8 cellular contexts compared by ENCODE assay signal in genomic region chr1:12435639-12436344, GRCh38.
DNase-seq lines count a peak whose midpoint lies in the region; ATAC-seq and TF ChIP-seq lines count a peak whose summit lies in the region.

No MANE protein-coding gene starts in this region.

- in situ Hi-C loops in Panc1 (cut with HindIII; ENCODE audit: low pct_unique_long_range_greater_than_20kb, low sequenced_read_pairs), result no loop called here

- POLR2A ChIA-PET in Panc1 (lab: Charles Lee), result no interaction called here

- no peak for TF ChIP-seq CTCF in Panc1 (IDR thresholded peaks at IDR 0.05)
- no peak for TF ChIP-seq CTCF in esophagus muscularis mucosa (IDR thresholded peaks at IDR 0.05)

- H3K36me3 ChIP-seq in Panc1 (ENCODE audit: control insufficient read depth, insufficient read depth, low read length), result no peaks in the 10 kb centered on the region
- peaks cover 0 to 17% (median 6%) of the 10 kb centered on the region in 4 donors for H3K36me3 ChIP-seq in esophagus muscularis mucosa

- 85% methylated on average over 8 of the region's 8 CpGs for WGBS in esophagus muscularis mucosa

- DNase-seq in Panc1 (ENCODE audit: low read depth, low spot score) (no peak), esophagus muscularis mucosa (ENCODE audit: extremely low spot score) (no peak), dedifferentiated amniotic fluid mesenchymal stem cell (ENCODE audit: extremely low spot score) (no peak), kidney glomerular epithelial cell (lab: John Stamatoyannopoulos, UW) (no peak), iPS-NIHi7 (ENCODE audit: extremely low spot score) (no peak)
- peak; percentile 26 to 30 for DNase-seq in stimulated activated CD8-positive, alpha-beta memory T cell treated with anti-CD3 and anti-CD28 coated beads, Interleukin-15, amount 100 ng/mL, for 4 hours (ENCODE audit: low read depth in 2 of 2)

- BruUV-seq in Panc1 (replicated peaks; lab: Mats Ljungman, UMichigan), result no TSS peak

- H3K27ac ChIP-seq in Panc1 (ENCODE audit: low read length) (peak overlapping the region; percentile 58; the same call in 1 of the 2 replicates), esophagus muscularis mucosa (replicated peaks in 1 of 4) (peak overlapping the region; percentile 78 to 83 (median 82))

- ATAC-seq in GM18502 (IDR thresholded peaks at IDR 0.05; ENCODE audit: poor library complexity, unreplicated experiment), result peak; percentile 67
- peak; percentile 65 for ATAC-seq in HG02588 (IDR thresholded peaks at IDR 0.05; ENCODE audit: unreplicated experiment)
- ATAC-seq in Panc1, result no peak

- no peak for TF ChIP-seq EP300 in esophagus muscularis mucosa (IDR thresholded peaks at IDR 0.05)

- H3K4me1 ChIP-seq in Panc1 (ENCODE audit: control insufficient read depth, insufficient read depth, low read length) (peaks cover 32% of the 10 kb centered on the region), esophagus muscularis mucosa (peaks cover 63 to 86% (median 77%) of the 10 kb centered on the region in 4 donors)

- intact Hi-C loops in Panc1 (cut with micrococcal nuclease; ENCODE audit: unreplicated experiment) (no loop called here), esophagus muscularis mucosa (cut with DNase I) (no loop called here)

- no peak for TF ChIP-seq POLR2A in esophagus muscularis mucosa (IDR thresholded peaks at IDR 0.05; ENCODE audit: low read depth)

- CTCF ChIA-PET in Panc1 (lab: Charles Lee), result no interaction called here

- H3K27me3 ChIP-seq in Panc1 (ENCODE audit: control insufficient read depth, insufficient read depth, low read length) (no peaks in the 10 kb centered on the region), esophagus muscularis mucosa (no peaks in the 10 kb centered on the region)

- H3K4me3 ChIP-seq in Panc1 (ENCODE audit: low read depth in 2 of 2, low read length in 2 of 2) (no peak overlapping the region), esophagus muscularis mucosa (no peak overlapping the region)

- H3K9me3 ChIP-seq in Panc1 (ENCODE audit: control insufficient read depth, insufficient read depth, low read depth, low read length), result no peaks in the 10 kb centered on the region
- H3K9me3 ChIP-seq in esophagus muscularis mucosa, result no peaks in the 10 kb centered on the region

Comparison
In these comparisons a context has a peak if more than half of its experiments do, and no peak if none do; other contexts are left out.
1. DNase-seq: peak in stimulated activated CD8-positive, alpha-beta memory T cell treated with anti-CD3 and anti-CD28 coated beads, Interleukin-15, amount 100 ng/mL, for 4 hours (2 of 2); none in Panc1 (single experiment), esophagus muscularis mucosa (single experiment), dedifferentiated amniotic fluid mesenchymal stem cell (single experiment), kidney glomerular epithelial cell (single experiment) and iPS-NIHi7 (single experiment).